27 cellular contexts compared by ENCODE assay signal in genomic region chr13:21619633-21620220, GRCh38. TPM values are rescaled to one million over a fixed set of nuclear protein-coding genes. Genes with fewer than 3 reads are reported as not detected.
"Had no signal": no experiment of that assay in that cellular context is flagged by ENCODE, and none has a peak within 500 bp of the region (broad histone marks: within the 10 kb centered on the region; RNA-seq: fewer than 3 reads in every experiment).

No MANE protein-coding gene starts in this region.

- H3K9me3 ChIP-seq: breast epithelium, mucosa of descending colon, testis, transverse colon had no signal

- H3K27ac Mint-ChIP-seq: activated CD8-positive, alpha-beta T cell treated with anti-CD3 and anti-CD28 coated beads for 36 hours; activated T-helper 17 cell treated with anti-CD3 and anti-CD28 coated beads, Interleukin-2, amount 50 U/mL, for 72 hours; dendritic cell treated with granulocyte-macrophage colony-stimulating factor and Interleukin-4, amounts not matched to agents 40 ng/mL and 50 ng/mL, for 4 days; endodermal cell; WTC11 had no signal

- H2AFZ ChIP-seq: parathyroid adenoma had no signal

- H3K27ac ChIP-seq: breast epithelium, parathyroid adenoma, testis, transverse colon had no signal

- H3K4me1 ChIP-seq: breast epithelium, parathyroid adenoma, testis had no signal

- H3K36me3 ChIP-seq: breast epithelium, transverse colon had no signal

- H3K36me3 Mint-ChIP-seq: WTC11 had no signal

- ATAC-seq: activated CD8-positive, alpha-beta T cell treated with anti-CD3 and anti-CD28 coated beads for 36 hours; activated T-cell treated with anti-CD3 and anti-CD28 coated beads, Interleukin-2, amount 50 U/mL, for 4 hours; activated T-helper 17 cell treated with anti-CD3 and anti-CD28 coated beads, Interleukin-2, amount 50 U/mL, for 72 hours; esophagus mucosa; left ventricle myocardium superior; mucosa of descending colon; right cardiac atrium; stimulated activated naive CD8-positive, alpha-beta T cell treated with anti-CD3 and anti-CD28 coated beads, Interleukin-15, Interleukin-2, amounts not matched to agents 100 U/mL and 50 U/mL, for 24 hours; WTC11 had no signal

- H3K9me3 Mint-ChIP-seq: activated CD8-positive, alpha-beta T cell treated with anti-CD3 and anti-CD28 coated beads for 36 hours; activated T-cell treated with anti-CD3 and anti-CD28 coated beads, Interleukin-2, amount 50 U/mL, for 4 hours; activated T-helper 17 cell treated with anti-CD3 and anti-CD28 coated beads, Interleukin-2, amount 50 U/mL, for 72 hours; dendritic cell treated with granulocyte-macrophage colony-stimulating factor and Interleukin-4, amounts not matched to agents 40 ng/mL and 50 ng/mL, for 4 days; endodermal cell; neural crest cell; WTC11 had no signal

- H3K79me2 ChIP-seq: parathyroid adenoma had no signal

- H3K4me3 ChIP-seq: breast epithelium, mucosa of descending colon, testis, transverse colon had no signal

- H3K4me1 Mint-ChIP-seq: activated T-helper 17 cell treated with anti-CD3 and anti-CD28 coated beads, Interleukin-2, amount 50 U/mL, for 72 hours; endodermal cell; WTC11 had no signal

- H3K4me3 Mint-ChIP-seq: activated CD8-positive, alpha-beta T cell treated with anti-CD3 and anti-CD28 coated beads for 36 hours; activated T-cell treated with anti-CD3 and anti-CD28 coated beads, Interleukin-2, amount 50 U/mL, for 4 hours; activated T-helper 17 cell treated with anti-CD3 and anti-CD28 coated beads, Interleukin-2, amount 50 U/mL, for 72 hours; dendritic cell treated with granulocyte-macrophage colony-stimulating factor and Interleukin-4, amounts not matched to agents 40 ng/mL and 50 ng/mL, for 4 days; endodermal cell; neural crest cell; WTC11 had no signal

- H3K27me3 ChIP-seq: breast epithelium, testis, transverse colon had no signal

- DNase-seq: activated CD4-positive, alpha-beta T cell treated with anti-CD3 and anti-CD28 coated beads, Interleukin-2, amount 50 U/mL, for 1 hour; activated CD8-positive, alpha-beta T cell treated with anti-CD3 and anti-CD28 coated beads for 36 hours; activated gamma-delta T cell treated with Interleukin-2 at 50 U/mL for 16 hours; activated naive CD4-positive, alpha-beta T cell treated with anti-CD3 and anti-CD28 coated beads, Interleukin-2, amount 50 U/mL, for 16 hours; activated T-cell treated with anti-CD3 and anti-CD28 coated beads, Interleukin-2, amount 50 U/mL, for 4 hours; central memory CD4-positive, alpha-beta T cell; endodermal cell; foreskin melanocyte; islet precursor cell; left ventricle myocardium superior; mucosa of descending colon; occipital lobe; right cardiac atrium; stimulated activated CD4-positive, alpha-beta T cell treated with anti-CD3 and anti-CD28 coated beads, Interleukin-2, amount 100 ng/mL, for 48 hours; stimulated activated naive CD8-positive, alpha-beta T cell treated with anti-CD3 and anti-CD28 coated beads, Interleukin-15, Interleukin-2, amounts not matched to agents 100 U/mL and 50 U/mL, for 24 hours; T-helper 2 cell; testis; transverse colon had no signal

- H3K9ac ChIP-seq: parathyroid adenoma had no signal

RNA-seq across cellular contexts. Expression of gene FGF9, which starts 51.1 kb away (rescaled TPM):
- total RNA-seq: lung microvascular endothelial cell, pulmonary artery endothelial cell had no signal
